In genomic region chr1:223133824-223134435, GRCh38 we compare ENCODE assay signal across 8 cellular contexts. TPM values are rescaled to one million over a fixed set of nuclear protein-coding genes. Genes with fewer than 3 reads are reported as not detected.
DNase-seq lines count a peak whose midpoint lies in the region; ATAC-seq and TF ChIP-seq lines count a peak whose summit lies in the region.

No MANE protein-coding gene starts in this region.

- no peak for TF ChIP-seq CTCF in activated B cell treated with CpG ODN at 0.5 μM for 24 hours (IDR thresholded peaks at IDR 0.05)
- TF ChIP-seq CTCF in cardiac fibroblast (IDR thresholded peaks at IDR 0.05; ENCODE audit: low read depth, low read length), result peak; percentile 96

- H3K36me3 Mint-ChIP-seq in activated B cell treated with CpG ODN at 0.5 μM for 24 hours (ENCODE audit: low read depth), result no peaks in the 10 kb centered on the region

- CTCF ChIA-PET in activated B cell treated with CpG ODN at 0.5 μM for 24 hours (lab: Charles Lee), result interaction anchor here (0.6 to 4.0 kb wide), 20 partner anchors 10 to 615 kb away, joined by 3 to 38 read pairs (median 5); partner anchors contain the start of genes SUSD4 and TLR5

- ATAC-seq in GM18520 (IDR thresholded peaks at IDR 0.05; ENCODE audit: unreplicated experiment), result peak; percentile 45
- peak; percentile 76 for ATAC-seq in HG03108 (IDR thresholded peaks at IDR 0.05; ENCODE audit: unreplicated experiment)
- peak; percentile 92 for ATAC-seq in activated B cell treated with CpG ODN at 0.5 μM for 24 hours (ENCODE audit: low read depth)

- POLR2A ChIA-PET in activated B cell treated with CpG ODN at 0.5 μM for 24 hours (lab: Charles Lee), result interaction anchor here (1.0 to 1.1 kb wide), 2 partner anchors 9 to 10 kb away, joined by 3 read pairs; partner anchors contain the start of gene TLR5

- peaks cover 12% of the 10 kb centered on the region for H3K4me1 Mint-ChIP-seq in activated B cell treated with CpG ODN at 0.5 μM for 24 hours

- intact Hi-C loops in activated B cell treated with CpG ODN at 0.5 μM for 24 hours (cut with micrococcal nuclease), result loop anchor here (1.0 to 10.0 kb wide), 3 partner anchors 9 to 550 kb away; partner anchors contain the start of genes SUSD4 and TLR5

- DNase-seq in 8988T (peak; percentile 85), NCI-H2227 treated with DMSO at 0.1 percent for 48 hours (lab: John Stamatoyannopoulos, UW) (peak; percentile 85), activated B cell treated with CpG ODN at 0.5 μM for 24 hours (peak; percentile 62), cardiac fibroblast (ENCODE audit: low read depth in 2 of 2) (peak; percentile 81 to 90), iris pigment epithelial cell (ENCODE audit: low read depth) (peak; percentile 75)
- peak; percentile 68 to 72 for DNase-seq in stimulated activated CD4-positive, alpha-beta T cell treated with anti-CD3 and anti-CD28 coated beads, Interleukin-12 subunit alpha, Interleukin-12 subunit beta, amount 100 ng/mL, for 24 hours (ENCODE audit: low read depth in 2 of 2)

- no peak overlapping the region for H3K27ac Mint-ChIP-seq in activated B cell treated with CpG ODN at 0.5 μM for 24 hours

- H3K4me3 ChIP-seq in cardiac fibroblast (replicated peaks in 1 of 2; ENCODE audit: low read depth in 2 of 2, low read length in 2 of 2), result peak overlapping the region; percentile 16 to 23

- peak overlapping the region; percentile 55 for H3K4me3 Mint-ChIP-seq in activated B cell treated with CpG ODN at 0.5 μM for 24 hours

- H3K9me3 Mint-ChIP-seq in activated B cell treated with CpG ODN at 0.5 μM for 24 hours, result no peaks in the 10 kb centered on the region

- H3K27me3 Mint-ChIP-seq in activated B cell treated with CpG ODN at 0.5 μM for 24 hours, result peaks cover 62% of the 10 kb centered on the region

RNA-seq across cellular contexts. Expression of gene TLR5, which starts 9.1 kb away (rescaled TPM):
- total RNA-seq in activated B cell treated with CpG ODN at 0.5 μM for 24 hours, result not detected in 2 replicates

Comparison
In these comparisons a context has a peak if more than half of its experiments do, and no peak if none do; other contexts are left out.
1. Peak in every context shown above with its lines: DNase-seq, ATAC-seq and H3K4me3 ChIP-seq.